Comparison of ENCODE assay signal across 26 cellular contexts in the genomic region with DNA sequence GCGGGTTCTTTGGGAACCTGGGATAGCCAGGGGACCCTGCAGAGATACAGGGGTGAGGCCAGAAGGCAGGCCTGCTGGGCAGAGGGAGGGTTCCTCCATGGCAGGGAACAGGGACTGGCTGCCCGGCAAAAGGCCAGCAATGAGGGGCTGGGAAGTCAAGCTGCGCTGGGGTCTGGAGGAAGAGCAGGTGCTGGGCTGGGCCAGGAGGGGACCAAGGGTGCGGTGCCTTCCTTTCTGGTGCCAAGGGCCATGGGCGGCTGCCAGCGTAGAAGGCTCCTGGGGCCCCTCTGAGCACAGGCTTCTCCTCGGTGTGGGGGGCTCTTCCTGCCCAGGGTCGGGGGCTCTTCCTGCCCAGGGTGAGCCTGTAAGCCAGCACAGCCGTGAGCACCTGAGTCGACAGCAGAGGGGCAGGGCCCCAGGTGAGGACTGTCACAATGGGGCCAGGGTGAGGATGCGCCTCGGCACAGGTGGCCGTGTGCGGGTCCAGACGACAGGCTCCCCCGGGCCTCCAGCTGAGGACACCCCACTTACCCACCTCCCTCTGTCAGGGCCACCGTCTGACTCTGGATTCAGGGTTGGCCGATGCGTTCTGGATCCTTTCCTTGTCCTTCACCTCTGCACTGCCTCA. TPM values are rescaled to one million over a fixed set of nuclear protein-coding genes. Genes with fewer than 3 reads are reported as not detected.
DNase-seq lines count a peak whose midpoint lies in the region; ATAC-seq, FAIRE-seq and TF ChIP-seq lines count a peak whose summit lies in the region.
"Had no signal": no experiment of that assay in that cellular context is flagged by ENCODE, and none has a peak within 500 bp of the region (broad histone marks: within the 10 kb centered on the region; RNA-seq: fewer than 3 reads in every experiment).

No MANE protein-coding gene starts in this region.

- no peaks in the 10 kb centered on the region for H3K9me3 ChIP-seq in left ventricle myocardium inferior (replicated peaks)
- no peaks in the 10 kb centered on the region for H3K9me3 ChIP-seq in RWPE2 (ENCODE audit: severe bottlenecking)
- H3K9me3 ChIP-seq in kidney (ENCODE audit: control insufficient read depth in 1 of 2, low read length in 2 of 2): no peaks in the 10 kb centered on the region
- H3K9me3 ChIP-seq in spleen: no peaks in the 10 kb centered on the region
- H3K9me3 ChIP-seq: BE2C, SJSA1 had no signal

- peak; percentile 12 for DNase-seq in left cardiac atrium
- DNase-seq in left ventricle myocardium inferior: no peak
- peak; percentile 43 for DNase-seq in RWPE2 (ENCODE audit: low spot score)
- DNase-seq in kidney: peak; percentile 59
- peak; percentile 50 for DNase-seq in spleen
- DNase-seq in GM19240 (ENCODE audit: insufficient read length, low spot score): no peak
- DNase-seq: 8988T, ACHN, BE2C, H9, IMR-90, KG1, MG63, NCI-H1105 treated with DMSO at 0.1 percent for 48 hours, NCI-H146, NCI-H1930, NCI-H2107, NCI-H446, NCI-H524 treated with DMSO at 0.1 percent for 48 hours, NCI-H774 had no signal

- no peaks in the 10 kb centered on the region for H3K27me3 ChIP-seq in left ventricle myocardium inferior (ENCODE audit: low read depth)
- H3K27me3 ChIP-seq in RWPE2 (ENCODE audit: insufficient read depth, poor library complexity, severe bottlenecking): no peaks in the 10 kb centered on the region
- H3K27me3 ChIP-seq in spleen (replicated peaks in 1 of 7): no peaks in the 10 kb centered on the region
- H3K27me3 ChIP-seq: BE2C, SJSA1 had no signal

- TF ChIP-seq POLR2A in spleen (IDR thresholded peaks at IDR 0.05): no peak

- no peak overlapping the region for H3K9ac ChIP-seq in kidney (ENCODE audit: low read length in 2 of 2)

- H3K27ac ChIP-seq in left ventricle myocardium inferior (replicated peaks): no peak overlapping the region
- no peak overlapping the region for H3K27ac ChIP-seq in RWPE2 (ENCODE audit: poor library complexity, severe bottlenecking)
- H3K27ac ChIP-seq in kidney (ENCODE audit: low read depth in 2 of 2, low read length in 2 of 2): no peak overlapping the region
- H3K27ac ChIP-seq in spleen: no peak overlapping the region
- H3K27ac ChIP-seq: SJSA1 had no signal

- intact Hi-C loops in left cardiac atrium (cut with DNase I): no loop called here
- intact Hi-C loops in left ventricle myocardium inferior (cut with micrococcal nuclease): no loop called here
- intact Hi-C loops in kidney (cut with DNase I): no loop called here
- intact Hi-C loops in spleen (cut with DNase I; ENCODE audit: low total_unique reads): no loop called here

- TF ChIP-seq CTCF in left ventricle myocardium inferior (IDR thresholded peaks at IDR 0.05; ENCODE audit: borderline replicate concordance) (no peak), RWPE2 (IDR thresholded peaks at IDR 0.05; ENCODE audit: poor library complexity, severe bottlenecking) (no peak), kidney (IDR thresholded peaks at IDR 0.05; ENCODE audit: borderline replicate concordance, extremely low read depth, insufficient read depth) (no peak), spleen (IDR thresholded peaks at IDR 0.05 in 8 of 11, conservative IDR thresholded peaks at IDR 0.05 in 3 of 11) (no peak)

- no peak for FAIRE-seq in kidney (lab: Jason Lieb, UNC)
- FAIRE-seq: D721Med, GM18507, RCC 7860 had no signal

- ATAC-seq in left cardiac atrium (no peak), RWPE2 (ENCODE audit: low read depth) (no peak), GM21619 (IDR thresholded peaks at IDR 0.05; ENCODE audit: unreplicated experiment) (no peak), HG03565 (IDR thresholded peaks at IDR 0.05; ENCODE audit: unreplicated experiment) (no peak)

- WGBS in spleen, 5 donors: 81 to 88% (median 87%) methylated on average over 18 to 19 of the region's 19 CpGs

- H3K36me3 ChIP-seq in left ventricle myocardium inferior (no peaks in the 10 kb centered on the region), RWPE2 (ENCODE audit: low read depth) (no peaks in the 10 kb centered on the region), kidney (ENCODE audit: control insufficient read depth in 1 of 2, insufficient read depth in 2 of 2, low read length in 2 of 2) (no peaks in the 10 kb centered on the region), spleen (no peaks in the 10 kb centered on the region)
- H3K36me3 ChIP-seq: BE2C, MG63, SJSA1 had no signal

- H3K4me1 ChIP-seq in left ventricle myocardium inferior: no peaks in the 10 kb centered on the region
- H3K4me1 ChIP-seq in RWPE2 (ENCODE audit: insufficient read depth, poor library complexity, severe bottlenecking): no peaks in the 10 kb centered on the region
- no peaks in the 10 kb centered on the region for H3K4me1 ChIP-seq in kidney (ENCODE audit: control insufficient read depth in 1 of 2, insufficient read depth in 1 of 2, low read depth in 1 of 2, low read length in 2 of 2)
- H3K4me1 ChIP-seq in spleen: no peaks in the 10 kb centered on the region
- H3K4me1 ChIP-seq: BE2C, SJSA1 had no signal

- no peak overlapping the region for H3K4me3 ChIP-seq in left ventricle myocardium inferior
- H3K4me3 ChIP-seq in RWPE2 (ENCODE audit: severe bottlenecking): no peak overlapping the region
- no peak overlapping the region for H3K4me3 ChIP-seq in kidney (ENCODE audit: low read length in 2 of 2)
- no peak overlapping the region for H3K4me3 ChIP-seq in spleen
- H3K4me3 ChIP-seq: MG63, SJSA1 had no signal

RNA-seq across cellular contexts. Expression of gene DNMT3L, which starts 10.6 kb away (rescaled TPM):
- total RNA-seq in left cardiac atrium (not detected), left ventricle myocardium inferior (not detected), kidney (not detected), spleen (not detected)
- polyA plus RNA-seq in kidney (ENCODE audit: insufficient read depth, low read depth, low replicate concordance) (0.47 TPM), spleen (not detected)
- total RNA-seq: IMR-90, SJSA1 had no signal
- polyA plus RNA-seq: IMR-90 had no signal

RNA-seq across cellular contexts. Expression of gene AIRE, which starts 13.3 kb away (rescaled TPM):
- total RNA-seq in left cardiac atrium (under 1 TPM in 1 of 2 donors, not detected in 1; 0.08 TPM), left ventricle myocardium inferior (not detected), kidney (0.25 TPM), spleen (under 1 TPM in 2 of 7 donors, not detected in 5; 0.10 to 0.16 TPM)
- polyA plus RNA-seq in kidney (ENCODE audit: insufficient read depth, low read depth, low replicate concordance) (0.09 TPM), spleen (under 1 TPM in 2 of 3 donors, not detected in 1; 0.08 to 0.11 TPM)
- total RNA-seq: IMR-90, SJSA1 had no signal

RNA-seq across cellular contexts. Expression of gene PFKL, which starts 27.5 kb away (rescaled TPM):
- total RNA-seq in left cardiac atrium: 10 to 100 TPM; 58.8 to 67.2 TPM
- total RNA-seq in left ventricle myocardium inferior: 47.7 TPM
- 197 TPM for total RNA-seq in kidney
- 155 TPM for polyA plus RNA-seq in kidney (ENCODE audit: insufficient read depth, low read depth, low replicate concordance)
- total RNA-seq in spleen: 100 to 1,000 TPM in 5 of 7 donors, 10 to 100 TPM in 2; 88.1 to 145 (median 126) TPM
- 100 to 1,000 TPM in 1 of 3 donors, 10 to 100 TPM in 2; 65.9 to 113 (median 84.4) TPM for polyA plus RNA-seq in spleen

RNA-seq across cellular contexts. Expression of gene ICOSLG, which starts 31.6 kb away (rescaled TPM):
- total RNA-seq in left cardiac atrium (1 to 10 TPM; 6.1 to 6.4 TPM), left ventricle myocardium inferior (4.7 TPM), kidney (10.2 TPM), spleen (10 to 100 TPM in 2 of 7 donors, 1 to 10 TPM in 5; 4.4 to 17.5 (median 8.5) TPM)
- polyA plus RNA-seq in kidney (ENCODE audit: insufficient read depth, low read depth, low replicate concordance) (3.0 TPM), spleen (1 to 10 TPM; 1.9 to 6.6 (median 3.7) TPM)

Comparison
In these comparisons a context has a peak if more than half of its experiments do, and no peak if none do; other contexts are left out.
1. DNase-seq: peak in left cardiac atrium (single experiment), RWPE2 (single experiment), kidney (single experiment) and spleen (single experiment); none in left ventricle myocardium inferior (single experiment) and GM19240 (single experiment).